Comparison of ENCODE assay signal across 11 cellular contexts in genomic region chr1:225509770-225510169, GRCh38.
A peak's percentile ranks its signal among the peaks of the same experiment; 100 is the strongest.
DNase-seq lines count a peak whose midpoint lies in the region; ATAC-seq and TF ChIP-seq lines count a peak whose summit lies in the region.
"Had no signal": no experiment of that assay in that cellular context is flagged by ENCODE, and none has a peak within 500 bp of the region (broad histone marks: within the 10 kb centered on the region; RNA-seq: fewer than 3 reads in every experiment).

No MANE protein-coding gene starts in this region.

- peaks cover 0 to 18% (median 1%) of the 10 kb centered on the region in 4 donors for H3K4me1 ChIP-seq in transverse colon

- no peaks in the 10 kb centered on the region for H3K9me3 Mint-ChIP-seq in activated naive CD8-positive, alpha-beta T cell treated with anti-CD3 and anti-CD28 coated beads, Interleukin-2, amount 50 U/mL, for 24 hours
- no peaks in the 10 kb centered on the region for H3K9me3 Mint-ChIP-seq in activated naive CD8-positive, alpha-beta T cell treated with anti-CD3 and anti-CD28 coated beads for 36 hours

- no peak for TF ChIP-seq EP300 in transverse colon (IDR thresholded peaks at IDR 0.05; ENCODE audit: low read depth)

- 81% methylated on average over 3 of the region's 3 CpGs for WGBS in transverse colon (ENCODE audit: low coverage in 1 of 2), 2 donors

- no peak overlapping the region for H3K27ac Mint-ChIP-seq in activated naive CD8-positive, alpha-beta T cell treated with anti-CD3 and anti-CD28 coated beads, Interleukin-2, amount 50 U/mL, for 24 hours
- no peak overlapping the region for H3K27ac Mint-ChIP-seq in activated naive CD8-positive, alpha-beta T cell treated with anti-CD3 and anti-CD28 coated beads for 36 hours
- H3K27ac Mint-ChIP-seq: B cell had no signal

- H3K27ac ChIP-seq in transverse colon, result peak overlapping the region; percentile 66 to 77 (median 73)

- TF ChIP-seq POLR2A in transverse colon (IDR thresholded peaks at IDR 0.05), result no peak

- no peak for DNase-seq in activated naive CD8-positive, alpha-beta T cell treated with anti-CD3 and anti-CD28 coated beads, Interleukin-2, amount 50 U/mL, for 24 hours
- DNase-seq in activated naive CD8-positive, alpha-beta T cell treated with anti-CD3 and anti-CD28 coated beads for 36 hours, result no peak
- DNase-seq in SW480 (ENCODE audit: low spot score) (peak; percentile 35), kidney tubule cell (ENCODE audit: low spot score) (peak; percentile 84), transverse colon (no peak), retina (no peak)
- no peak for DNase-seq in effector CD4-positive, alpha-beta T cell
- DNase-seq: NCI-H1930, posterior cingulate gyrus had no signal

- ATAC-seq in activated naive CD8-positive, alpha-beta T cell treated with anti-CD3 and anti-CD28 coated beads, Interleukin-2, amount 50 U/mL, for 24 hours, result peak; percentile 57
- no peak for ATAC-seq in GM21786 (IDR thresholded peaks at IDR 0.05; ENCODE audit: unreplicated experiment)

- in situ Hi-C loops in transverse colon (cut with MboI; ENCODE audit: low pct_ligation_motif_present in 1 of 4, low pct_unique_long_range_greater_than_20kb in 1 of 4, low sequenced_read_pairs in 3 of 4), result no loop called here

- intact Hi-C loops in transverse colon (cut with DNase I; ENCODE audit: low total_unique reads), result no loop called here

- H3K4me1 Mint-ChIP-seq in activated naive CD8-positive, alpha-beta T cell treated with anti-CD3 and anti-CD28 coated beads, Interleukin-2, amount 50 U/mL, for 24 hours, result peaks cover 3% of the 10 kb centered on the region
- peaks cover 4% of the 10 kb centered on the region for H3K4me1 Mint-ChIP-seq in activated naive CD8-positive, alpha-beta T cell treated with anti-CD3 and anti-CD28 coated beads for 36 hours
- H3K4me1 Mint-ChIP-seq: B cell had no signal

- no peak overlapping the region for H3K4me3 Mint-ChIP-seq in activated naive CD8-positive, alpha-beta T cell treated with anti-CD3 and anti-CD28 coated beads, Interleukin-2, amount 50 U/mL, for 24 hours
- H3K4me3 Mint-ChIP-seq in activated naive CD8-positive, alpha-beta T cell treated with anti-CD3 and anti-CD28 coated beads for 36 hours, result no peak overlapping the region
- H3K4me3 Mint-ChIP-seq: B cell had no signal

- no peaks in the 10 kb centered on the region for H3K9me3 ChIP-seq in transverse colon

- no peaks in the 10 kb centered on the region for H3K36me3 Mint-ChIP-seq in activated naive CD8-positive, alpha-beta T cell treated with anti-CD3 and anti-CD28 coated beads, Interleukin-2, amount 50 U/mL, for 24 hours (ENCODE audit: low read depth)
- no peaks in the 10 kb centered on the region for H3K36me3 Mint-ChIP-seq in activated naive CD8-positive, alpha-beta T cell treated with anti-CD3 and anti-CD28 coated beads for 36 hours

- H3K27me3 ChIP-seq in transverse colon, result no peaks in the 10 kb centered on the region

- H3K27me3 Mint-ChIP-seq in activated naive CD8-positive, alpha-beta T cell treated with anti-CD3 and anti-CD28 coated beads, Interleukin-2, amount 50 U/mL, for 24 hours, result peaks cover 4% of the 10 kb centered on the region
- no peaks in the 10 kb centered on the region for H3K27me3 Mint-ChIP-seq in activated naive CD8-positive, alpha-beta T cell treated with anti-CD3 and anti-CD28 coated beads for 36 hours

- TF ChIP-seq CTCF in transverse colon (IDR thresholded peaks at IDR 0.05), result no peak

- no peaks in the 10 kb centered on the region for H3K36me3 ChIP-seq in transverse colon

- no peak overlapping the region for H3K4me3 ChIP-seq in transverse colon

Comparison
In these comparisons a context has a peak if more than half of its experiments do, and no peak if none do; other contexts are left out.
1. DNase-seq: peak in SW480 (single experiment) and kidney tubule cell (single experiment); none in activated naive CD8-positive, alpha-beta T cell treated with anti-CD3 and anti-CD28 coated beads, Interleukin-2, amount 50 U/mL, for 24 hours (single experiment), activated naive CD8-positive, alpha-beta T cell treated with anti-CD3 and anti-CD28 coated beads for 36 hours (single experiment), transverse colon (single experiment), retina (single experiment) and effector CD4-positive, alpha-beta T cell (single experiment).